Comparison of ENCODE assay signal across 18 cellular contexts in genomic region chr18:8974279-8974678, GRCh38.
A peak's percentile ranks its signal among the peaks of the same experiment; 100 is the strongest.
DNase-seq lines count a peak whose midpoint lies in the region; ATAC-seq and TF ChIP-seq lines count a peak whose summit lies in the region.
"Had no signal": no experiment of that assay in that cellular context is flagged by ENCODE, and none has a peak within 500 bp of the region (broad histone marks: within the 10 kb centered on the region; RNA-seq: fewer than 3 reads in every experiment).

No MANE protein-coding gene starts in this region.

- peaks cover 20% of the 10 kb centered on the region; the same call in 2 of the 3 replicates for H3K4me1 Mint-ChIP-seq in GM23338
- H3K4me1 Mint-ChIP-seq: CD4-positive, CD25-positive, alpha-beta regulatory T cell had no signal

- no peak for TF ChIP-seq CTCF in GM23338 (conservative IDR thresholded peaks at IDR 0.05; ENCODE audit: low read depth in 2 of 2)
- no peak for TF ChIP-seq CTCF in fibroblast of villous mesenchyme (IDR thresholded peaks at IDR 0.05; ENCODE audit: insufficient read depth, low read depth, low read length)
- no peak for TF ChIP-seq CTCF in sigmoid colon (IDR thresholded peaks at IDR 0.05)

- 0 out of 2 replicates have a peak, but pooled peaks cover 5% of the 10 kb centered on the region for H3F3A ChIP-seq in GM23338 (replicated peaks; ENCODE audit: low read depth)

- no peak for TF ChIP-seq POLR2A in sigmoid colon (IDR thresholded peaks at IDR 0.05)

- no peaks in the 10 kb centered on the region for H3K79me2 ChIP-seq in GM23338 (replicated peaks; ENCODE audit: insufficient read depth)

- intact Hi-C loops in sigmoid colon (cut with DNase I): loop anchor here (2.0 kb wide), 1 partner anchor 25 kb away; no protein-coding TSS in a partner anchor

- peaks cover 6% of the 10 kb centered on the region for H3K9me2 ChIP-seq in GM23338 (ENCODE audit: insufficient read depth)

- H3K27me3 ChIP-seq in GM23338 (ENCODE audit: insufficient read depth) (no peaks in the 10 kb centered on the region), sigmoid colon (no peaks in the 10 kb centered on the region)
- H3K27me3 ChIP-seq: BLaER1 had no signal

- TF ChIP-seq EP300 in sigmoid colon (IDR thresholded peaks at IDR 0.05): peak in 3 of 4 donors; percentile 60 to 86 (median 67)

- peaks cover 13% of the 10 kb centered on the region for H3K9me3 Mint-ChIP-seq in GM23338

- H2AFZ ChIP-seq in GM23338: 0 out of 2 replicates have a peak overlapping the region, but pooled peaks have one; percentile 38

- WGBS in sigmoid colon, 2 donors: 81 to 95% methylated on average over 4 of the region's 4 CpGs

- no peak overlapping the region for H3K4me3 Mint-ChIP-seq in GM23338
- H3K4me3 Mint-ChIP-seq: B cell; CD4-positive, CD25-positive, alpha-beta regulatory T cell; CD8-positive, alpha-beta T cell had no signal

- no peak overlapping the region for H3K27ac ChIP-seq in GM23338 (ENCODE audit: low read depth)
- H3K27ac ChIP-seq in sigmoid colon: peak overlapping the region in 3 of 4 donors; percentile 78 to 88 (median 85)
- H3K27ac ChIP-seq: 22Rv1, BLaER1, C4-2B had no signal

- H3K4me2 ChIP-seq in GM23338: no peak overlapping the region
- H3K4me2 ChIP-seq: BLaER1 had no signal

- no peaks in the 10 kb centered on the region for H4K20me1 ChIP-seq in GM23338 (replicated peaks; ENCODE audit: insufficient read depth)
- H4K20me1 ChIP-seq: BLaER1 had no signal

- no peaks in the 10 kb centered on the region for H3K36me3 ChIP-seq in GM23338 (ENCODE audit: insufficient read depth)
- no peaks in the 10 kb centered on the region for H3K36me3 ChIP-seq in sigmoid colon
- H3K36me3 ChIP-seq: BLaER1 had no signal

- no peak overlapping the region for H3K27ac Mint-ChIP-seq in GM23338
- H3K27ac Mint-ChIP-seq: B cell; CD4-positive, CD25-positive, alpha-beta regulatory T cell; CD8-positive, alpha-beta T cell had no signal

- ATAC-seq in GM23338: no peak
- ATAC-seq in HG03442 (IDR thresholded peaks at IDR 0.05; ENCODE audit: unreplicated experiment): no peak
- ATAC-seq in GM19455 (IDR thresholded peaks at IDR 0.05; ENCODE audit: unreplicated experiment): no peak
- ATAC-seq: CD8-positive, alpha-beta T cell had no signal

- H3K9me3 ChIP-seq in sigmoid colon: peaks cover 0 to 2% (median 0%) of the 10 kb centered on the region in 4 donors

- no peaks in the 10 kb centered on the region for H3K36me3 Mint-ChIP-seq in GM23338 (ENCODE audit: low read depth)
- H3K36me3 Mint-ChIP-seq: CD4-positive, CD25-positive, alpha-beta regulatory T cell; CD8-positive, alpha-beta T cell had no signal

- H3K4me1 ChIP-seq in GM23338 (ENCODE audit: insufficient read depth) (peaks cover 28% of the 10 kb centered on the region), sigmoid colon (peaks cover 0 to 71% (median 44%) of the 10 kb centered on the region in 4 donors)

- no peak for DNase-seq in GM23338 (ENCODE audit: low spot score)
- peak; percentile 49 for DNase-seq in fibroblast of villous mesenchyme (ENCODE audit: low read depth)
- peak; percentile 90 for DNase-seq in sigmoid colon
- DNase-seq in central memory CD4-positive, alpha-beta T cell: no peak
- DNase-seq: Caco-2; CD4-positive, CD25-positive, alpha-beta regulatory T cell; CD8-positive, alpha-beta T cell; DMS153; DND-41; GOT3; H7; HCEC 1CT had no signal

- H3K4me3 ChIP-seq in GM23338 (no peak overlapping the region), fibroblast of villous mesenchyme (ENCODE audit: low read depth, low read length) (no peak overlapping the region), sigmoid colon (peak overlapping the region in 3 of 4 donors; percentile 24 to 32 (median 30))
- H3K4me3 ChIP-seq: BLaER1 had no signal

- no peaks in the 10 kb centered on the region for H3K27me3 Mint-ChIP-seq in GM23338 (ENCODE audit: insufficient read depth, low read depth, poor library complexity)

TF ChIP-seq in GM23338, 12 proteins besides CTCF, POLR2A, EP300 and RAD21 (continues in another document):
- TF ChIP-seq ZNF114 (CRISPR knock-in tag; IDR thresholded peaks at IDR 0.05) (no peak), ZNF331 (CRISPR knock-in tag; IDR thresholded peaks at IDR 0.05; ENCODE audit: low read depth) (no peak), EZH2phosphoT487 (IDR thresholded peaks at IDR 0.05; ENCODE audit: unreplicated experiment) (no peak), NANOG (IDR thresholded peaks at IDR 0.05; ENCODE audit: borderline replicate concordance) (no peak), CREB1 (CRISPR knock-in tag; IDR thresholded peaks at IDR 0.05; ENCODE audit: low read depth) (no peak), EZH2 (IDR thresholded peaks at IDR 0.05; ENCODE audit: low read depth, unreplicated experiment) (no peak), STAT1 (IDR thresholded peaks at IDR 0.05; ENCODE audit: unreplicated experiment) (no peak)
- TF ChIP-seq, protein P1, sequence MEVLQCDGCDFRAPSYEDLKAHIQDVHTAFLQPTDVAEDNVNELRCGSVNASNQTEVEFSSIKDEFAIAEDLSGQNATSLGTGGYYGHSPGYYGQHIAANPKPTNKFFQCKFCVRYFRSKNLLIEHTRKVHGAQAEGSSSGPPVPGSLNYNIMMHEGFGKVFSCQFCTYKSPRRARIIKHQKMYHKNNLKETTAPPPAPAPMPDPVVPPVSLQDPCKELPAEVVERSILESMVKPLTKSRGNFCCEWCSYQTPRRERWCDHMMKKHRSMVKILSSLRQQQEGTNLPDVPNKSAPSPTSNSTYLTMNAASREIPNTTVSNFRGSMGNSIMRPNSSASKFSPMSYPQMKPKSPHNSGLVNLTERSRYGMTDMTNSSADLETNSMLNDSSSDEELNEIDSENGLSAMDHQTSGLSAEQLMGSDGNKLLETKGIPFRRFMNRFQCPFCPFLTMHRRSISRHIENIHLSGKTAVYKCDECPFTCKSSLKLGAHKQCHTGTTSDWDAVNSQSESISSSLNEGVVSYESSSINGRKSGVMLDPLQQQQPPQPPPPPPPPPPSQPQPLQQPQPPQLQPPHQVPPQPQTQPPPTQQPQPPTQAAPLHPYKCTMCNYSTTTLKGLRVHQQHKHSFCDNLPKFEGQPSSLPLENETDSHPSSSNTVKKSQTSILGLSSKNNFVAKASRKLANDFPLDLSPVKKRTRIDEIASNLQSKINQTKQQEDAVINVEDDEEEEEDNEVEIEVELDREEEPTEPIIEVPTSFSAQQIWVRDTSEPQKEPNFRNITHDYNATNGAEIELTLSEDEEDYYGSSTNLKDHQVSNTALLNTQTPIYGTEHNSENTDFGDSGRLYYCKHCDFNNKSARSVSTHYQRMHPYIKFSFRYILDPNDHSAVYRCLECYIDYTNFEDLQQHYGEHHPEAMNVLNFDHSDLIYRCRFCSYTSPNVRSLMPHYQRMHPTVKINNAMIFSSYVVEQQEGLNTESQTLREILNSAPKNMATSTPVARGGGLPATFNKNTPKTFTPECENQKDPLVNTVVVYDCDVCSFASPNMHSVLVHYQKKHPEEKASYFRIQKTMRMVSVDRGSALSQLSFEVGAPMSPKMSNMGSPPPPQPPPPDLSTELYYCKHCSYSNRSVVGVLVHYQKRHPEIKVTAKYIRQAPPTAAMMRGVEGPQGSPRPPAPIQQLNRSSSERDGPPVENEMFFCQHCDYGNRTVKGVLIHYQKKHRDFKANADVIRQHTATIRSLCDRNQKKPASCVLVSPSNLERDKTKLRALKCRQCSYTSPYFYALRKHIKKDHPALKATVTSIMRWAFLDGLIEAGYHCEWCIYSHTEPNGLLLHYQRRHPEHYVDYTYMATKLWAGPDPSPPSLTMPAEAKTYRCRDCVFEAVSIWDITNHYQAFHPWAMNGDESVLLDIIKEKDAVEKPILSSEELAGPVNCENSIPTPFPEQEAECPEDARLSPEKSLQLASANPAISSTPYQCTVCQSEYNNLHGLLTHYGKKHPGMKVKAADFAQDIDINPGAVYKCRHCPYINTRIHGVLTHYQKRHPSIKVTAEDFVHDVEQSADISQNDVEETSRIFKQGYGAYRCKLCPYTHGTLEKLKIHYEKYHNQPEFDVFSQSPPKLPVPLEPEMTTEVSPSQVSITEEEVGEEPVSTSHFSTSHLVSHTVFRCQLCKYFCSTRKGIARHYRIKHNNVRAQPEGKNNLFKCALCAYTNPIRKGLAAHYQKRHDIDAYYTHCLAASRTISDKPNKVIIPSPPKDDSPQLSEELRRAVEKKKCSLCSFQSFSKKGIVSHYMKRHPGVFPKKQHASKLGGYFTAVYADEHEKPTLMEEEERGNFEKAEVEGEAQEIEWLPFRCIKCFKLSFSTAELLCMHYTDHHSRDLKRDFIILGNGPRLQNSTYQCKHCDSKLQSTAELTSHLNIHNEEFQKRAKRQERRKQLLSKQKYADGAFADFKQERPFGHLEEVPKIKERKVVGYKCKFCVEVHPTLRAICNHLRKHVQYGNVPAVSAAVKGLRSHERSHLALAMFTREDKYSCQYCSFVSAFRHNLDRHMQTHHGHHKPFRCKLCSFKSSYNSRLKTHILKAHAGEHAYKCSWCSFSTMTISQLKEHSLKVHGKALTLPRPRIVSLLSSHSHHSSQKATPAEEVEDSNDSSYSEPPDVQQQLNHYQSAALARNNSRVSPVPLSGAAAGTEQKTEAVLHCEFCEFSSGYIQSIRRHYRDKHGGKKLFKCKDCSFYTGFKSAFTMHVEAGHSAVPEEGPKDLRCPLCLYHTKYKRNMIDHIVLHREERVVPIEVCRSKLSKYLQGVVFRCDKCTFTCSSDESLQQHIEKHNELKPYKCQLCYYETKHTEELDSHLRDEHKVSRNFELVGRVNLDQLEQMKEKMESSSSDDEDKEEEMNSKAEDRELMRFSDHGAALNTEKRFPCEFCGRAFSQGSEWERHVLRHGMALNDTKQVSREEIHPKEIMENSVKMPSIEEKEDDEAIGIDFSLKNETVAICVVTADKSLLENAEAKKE (CRISPR knock-in tag; IDR thresholded peaks at IDR 0.05): no peak

Comparison
In these comparisons a context has a peak if more than half of its experiments do, and no peak if none do; other contexts are left out.
1. DNase-seq: peak in fibroblast of villous mesenchyme (single experiment) and sigmoid colon (single experiment); none in GM23338 (single experiment) and central memory CD4-positive, alpha-beta T cell (single experiment).
2. H3K4me3 ChIP-seq: peak in sigmoid colon (3 of 4); none in GM23338 (single experiment) and fibroblast of villous mesenchyme (single experiment).